In genomic region chr7:149028346-149029109, GRCh38 we compare ENCODE assay signal across 1 cellular context.
A peak's percentile ranks its signal among the peaks of the same experiment; 100 is the strongest.
TF ChIP-seq lines count a peak whose summit lies in the region.

Gene PDIA4, minus strand, starts transcription at chr7:149028505. Its CDS starts 97 bp downstream, at chr7:149028408.

TF ChIP-seq in K562, 482 proteins besides CTCF, POLR2A, EP300 and RAD21 (continued from another document and continues in another):
- peak; percentile 89 for TF ChIP-seq ZBTB40 (IDR thresholded peaks at IDR 0.05)
- no peak for TF ChIP-seq ZBTB40 (CRISPR knock-in tag; IDR thresholded peaks at IDR 0.05)
- TF ChIP-seq SNRNP70 (optimal IDR thresholded peaks at IDR 0.05; ENCODE audit: low read depth, low read length), result no peak
- no peak for TF ChIP-seq SMARCB1 (IDR thresholded peaks at IDR 0.05; ENCODE audit: insufficient read length, low read depth)
- no peak for TF ChIP-seq ZNF589 (CRISPR knock-in tag; IDR thresholded peaks at IDR 0.05; ENCODE audit: low read depth)
- TF ChIP-seq MAFF (IDR thresholded peaks at IDR 0.05; ENCODE audit: low read length), result no peak
- peak; percentile 64 for TF ChIP-seq SOX6 (IDR thresholded peaks at IDR 0.05)
- 0 out of 4 replicates have a peak, but pooled peaks of 1 of the 2 experiments have one; percentile 16 for TF ChIP-seq SIX5 (IDR thresholded peaks at IDR 0.05; ENCODE audit: borderline replicate concordance in 1 of 2, insufficient read depth in 1 of 2, low read depth in 1 of 2, low read length in 2 of 2)
- no peak for TF ChIP-seq GATAD2B (IDR thresholded peaks at IDR 0.05; ENCODE audit: borderline replicate concordance)
- TF ChIP-seq ZNF263 (CRISPR knock-in tag; IDR thresholded peaks at IDR 0.05; ENCODE audit: borderline replicate concordance), result peak; percentile 67; the same call in 1 of the 2 replicates
- TF ChIP-seq PATZ1 (CRISPR knock-in tag; IDR thresholded peaks at IDR 0.05; ENCODE audit: borderline replicate concordance), result no peak
- no peak for TF ChIP-seq CREBBP (IDR thresholded peaks at IDR 0.05; ENCODE audit: low read depth, low read length)
- peak; percentile 77 for TF ChIP-seq C11orf30 (IDR thresholded peaks at IDR 0.05; ENCODE audit: low read depth)
- TF ChIP-seq EGR1 (conservative IDR thresholded peaks at IDR 0.05), result peak; percentile 96
- TF ChIP-seq CCNT2 (IDR thresholded peaks at IDR 0.05; ENCODE audit: borderline replicate concordance, extremely low read depth, insufficient read length, low read depth, low read length), result peak; percentile 81
- TF ChIP-seq ZEB2 (IDR thresholded peaks at IDR 0.05), result no peak
- TF ChIP-seq CHD4 (IDR thresholded peaks at IDR 0.05; ENCODE audit: insufficient read depth, insufficient replicate concordance, low read depth, low read length, poor library complexity, severe bottlenecking), result no peak
- TF ChIP-seq ZNF133 (CRISPR knock-in tag; IDR thresholded peaks at IDR 0.05), result peak; percentile 57; the same call in 1 of the 2 replicates
- TF ChIP-seq TCF3 (CRISPR knock-in tag; IDR thresholded peaks at IDR 0.05), result peak; percentile 40; the same call in 1 of the 2 replicates
- TF ChIP-seq HLTF (IDR thresholded peaks at IDR 0.05), result 0 out of 2 replicates have a peak, but pooled peaks have one; percentile 36
- peak; percentile 95 for TF ChIP-seq LCOR (CRISPR knock-in tag; IDR thresholded peaks at IDR 0.05)
- TF ChIP-seq FOXA3 (CRISPR knock-in tag; conservative IDR thresholded peaks at IDR 0.05 in 1 of 2, IDR thresholded peaks at IDR 0.05 in 1 of 2), result 0 out of 4 replicates have a peak, but pooled peaks of 1 of the 2 experiments have one; percentile 49
- peak; percentile 92 for TF ChIP-seq MBD2 (IDR thresholded peaks at IDR 0.05; ENCODE audit: borderline replicate concordance, low read depth)
- 0 out of 2 replicates have a peak, but pooled peaks have one; percentile 59 for TF ChIP-seq HBP1 (CRISPR knock-in tag; IDR thresholded peaks at IDR 0.05)
- TF ChIP-seq HSF4 (CRISPR knock-in tag; IDR thresholded peaks at IDR 0.05; ENCODE audit: borderline replicate concordance), result no peak
- no peak; the same call in 1 of the 2 replicates for TF ChIP-seq GTF2E2 (tag; IDR thresholded peaks at IDR 0.05)
- TF ChIP-seq ZBTB12 (CRISPR knock-in tag; IDR thresholded peaks at IDR 0.05), result 0 out of 2 replicates have a peak, but pooled peaks have one; percentile 18
- TF ChIP-seq FOXP1 (CRISPR knock-in tag; IDR thresholded peaks at IDR 0.05), result peak; percentile 94
- TF ChIP-seq SFPQ (IDR thresholded peaks at IDR 0.05; ENCODE audit: low read depth, low read length), result no peak
- TF ChIP-seq SMAD4 (CRISPR knock-in tag; conservative IDR thresholded peaks at IDR 0.05), result peak; percentile 90
- TF ChIP-seq CGGBP1 (CRISPR knock-in tag; IDR thresholded peaks at IDR 0.05), result peak; percentile 81
- TF ChIP-seq CBX2 (IDR thresholded peaks at IDR 0.05; ENCODE audit: insufficient read depth, low read length, poor library complexity, severe bottlenecking), result no peak
- TF ChIP-seq TCF7 (IDR thresholded peaks at IDR 0.05; ENCODE audit: borderline replicate concordance), result peak; percentile 93
- TF ChIP-seq ELF2 (CRISPR knock-in tag; IDR thresholded peaks at IDR 0.05), result peak; percentile 87
- TF ChIP-seq MAFK (IDR thresholded peaks at IDR 0.05; ENCODE audit: low read length), result 0 out of 2 replicates have a peak, but pooled peaks have one; percentile 2
- TF ChIP-seq ERF (CRISPR knock-in tag; IDR thresholded peaks at IDR 0.05), result 0 out of 2 replicates have a peak, but pooled peaks have one; percentile 57
